In the genomic region with DNA sequence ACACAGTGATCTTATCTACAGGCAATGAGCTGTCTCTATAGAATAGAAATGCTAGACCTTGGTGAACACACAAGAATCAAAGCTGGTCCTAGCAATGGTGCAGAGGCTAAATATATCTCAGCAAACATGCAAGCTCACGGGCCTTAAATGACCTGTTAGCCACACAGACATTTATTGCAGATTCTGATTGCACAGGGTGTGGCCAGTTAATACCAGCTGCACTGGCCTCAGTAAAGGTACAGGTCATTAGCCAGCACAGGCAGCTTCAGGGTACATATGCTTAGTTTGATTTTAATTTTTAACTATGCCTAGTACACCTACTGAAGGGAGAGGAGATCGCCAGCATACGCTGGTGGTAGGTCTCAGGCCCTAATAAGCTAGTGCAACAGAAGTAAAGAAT, we compare ENCODE assay signal across 22 cellular contexts.
"Had no signal": no experiment of that assay in that cellular context is flagged by ENCODE, and none has a peak within 500 bp of the region (broad histone marks: within the 10 kb centered on the region; RNA-seq: fewer than 3 reads in every experiment).

No MANE protein-coding gene starts in this region.

- H3K27ac ChIP-seq: colonic mucosa, tibial nerve, uterus had no signal

- H3K4me1 Mint-ChIP-seq: activated CD4-positive, alpha-beta T cell treated with anti-CD3 and anti-CD28 coated beads, Interleukin-2, amount 10 ng/mL, durations not matched to agents 7 days and 5 days; activated naive CD4-positive, alpha-beta T cell treated with anti-CD3 and anti-CD28 coated beads, Interleukin-2, amount 10 ng/mL, durations not matched to agents 7 days and 5 days; activated naive CD8-positive, alpha-beta T cell treated with anti-CD3 and anti-CD28 coated beads, Interleukin-2, amount 50 U/mL, for 24 hours; brain; central memory CD8-positive, alpha-beta T cell; naive B cell; neural crest cell had no signal

- ATAC-seq: activated CD8-positive, alpha-beta T cell treated with anti-CD3 and anti-CD28 coated beads, Interleukin-2, amount 10 ng/mL, durations not matched to agents 7 days and 5 days; activated naive CD8-positive, alpha-beta T cell treated with anti-CD3 and anti-CD28 coated beads, Interleukin-2, amount 50 U/mL, for 24 hours; left ventricle myocardium superior; stimulated activated naive CD8-positive, alpha-beta T cell treated with anti-CD3 and anti-CD28 coated beads, Interleukin-15, Interleukin-2, amounts not matched to agents 100 U/mL and 50 U/mL, for 24 hours had no signal

- H3K27ac Mint-ChIP-seq: activated CD4-positive, alpha-beta T cell treated with anti-CD3 and anti-CD28 coated beads, Interleukin-2, amount 10 ng/mL, durations not matched to agents 7 days and 5 days; activated CD8-positive, alpha-beta T cell treated with anti-CD3 and anti-CD28 coated beads, Interleukin-2, amount 10 ng/mL, durations not matched to agents 7 days and 5 days; activated naive CD4-positive, alpha-beta T cell treated with anti-CD3 and anti-CD28 coated beads, Interleukin-2, amount 10 ng/mL, durations not matched to agents 7 days and 5 days; activated naive CD8-positive, alpha-beta T cell treated with anti-CD3 and anti-CD28 coated beads, Interleukin-2, amount 50 U/mL, for 24 hours; activated T-cell treated with anti-CD3 and anti-CD28 coated beads, Interleukin-2, amount 50 U/mL, for 24 hours; brain; naive B cell had no signal

- DNase-seq: activated CD4-positive, alpha-beta T cell treated with anti-CD3 and anti-CD28 coated beads, Interleukin-2, amount 10 ng/mL, durations not matched to agents 7 days and 5 days; activated CD4-positive, CD25-positive, alpha-beta regulatory T cell; activated CD8-positive, alpha-beta T cell treated with anti-CD3 and anti-CD28 coated beads, Interleukin-2, amount 10 ng/mL, durations not matched to agents 7 days and 5 days; activated naive CD4-positive, alpha-beta T cell treated with anti-CD3 and anti-CD28 coated beads, Interleukin-2, amount 10 ng/mL, durations not matched to agents 7 days and 5 days; activated naive CD8-positive, alpha-beta T cell treated with anti-CD3 and anti-CD28 coated beads, Interleukin-2, amount 50 U/mL, for 24 hours; activated T-cell treated with anti-CD3 and anti-CD28 coated beads, Interleukin-2, amount 50 U/mL, for 24 hours; anterior cingulate cortex; colonic mucosa; foreskin melanocyte; glutamatergic neuron; hypothalamus; kidney; left ventricle myocardium superior; naive B cell; stimulated activated CD4-positive, alpha-beta T cell treated with anti-CD3 and anti-CD28 coated beads, Interleukin-2, amount 100 ng/mL, for 24 hours; stimulated activated naive CD8-positive, alpha-beta T cell treated with anti-CD3 and anti-CD28 coated beads, Interleukin-15, Interleukin-2, amounts not matched to agents 100 U/mL and 50 U/mL, for 24 hours; T-helper 9 cell; uterus had no signal

- H3K36me3 Mint-ChIP-seq: activated naive CD4-positive, alpha-beta T cell treated with anti-CD3 and anti-CD28 coated beads, Interleukin-2, amount 10 ng/mL, durations not matched to agents 7 days and 5 days; brain; naive B cell had no signal

- FAIRE-seq: kidney had no signal

- H3K27me3 Mint-ChIP-seq: activated CD4-positive, alpha-beta T cell treated with anti-CD3 and anti-CD28 coated beads, Interleukin-2, amount 10 ng/mL, durations not matched to agents 7 days and 5 days; activated naive CD4-positive, alpha-beta T cell treated with anti-CD3 and anti-CD28 coated beads, Interleukin-2, amount 10 ng/mL, durations not matched to agents 7 days and 5 days; activated naive CD8-positive, alpha-beta T cell treated with anti-CD3 and anti-CD28 coated beads, Interleukin-2, amount 50 U/mL, for 24 hours; activated T-cell treated with anti-CD3 and anti-CD28 coated beads, Interleukin-2, amount 50 U/mL, for 24 hours; brain; central memory CD8-positive, alpha-beta T cell; naive B cell had no signal

- H3K9me3 Mint-ChIP-seq: activated CD4-positive, alpha-beta T cell treated with anti-CD3 and anti-CD28 coated beads, Interleukin-2, amount 10 ng/mL, durations not matched to agents 7 days and 5 days; neural crest cell had no signal

- H3K4me3 Mint-ChIP-seq: activated CD4-positive, alpha-beta T cell treated with anti-CD3 and anti-CD28 coated beads, Interleukin-2, amount 10 ng/mL, durations not matched to agents 7 days and 5 days; activated CD8-positive, alpha-beta T cell treated with anti-CD3 and anti-CD28 coated beads, Interleukin-2, amount 10 ng/mL, durations not matched to agents 7 days and 5 days; activated naive CD4-positive, alpha-beta T cell treated with anti-CD3 and anti-CD28 coated beads, Interleukin-2, amount 10 ng/mL, durations not matched to agents 7 days and 5 days; activated naive CD8-positive, alpha-beta T cell treated with anti-CD3 and anti-CD28 coated beads, Interleukin-2, amount 50 U/mL, for 24 hours; activated T-cell treated with anti-CD3 and anti-CD28 coated beads, Interleukin-2, amount 50 U/mL, for 24 hours; brain; central memory CD8-positive, alpha-beta T cell; naive B cell; neural crest cell had no signal
